In the genomic region with DNA sequence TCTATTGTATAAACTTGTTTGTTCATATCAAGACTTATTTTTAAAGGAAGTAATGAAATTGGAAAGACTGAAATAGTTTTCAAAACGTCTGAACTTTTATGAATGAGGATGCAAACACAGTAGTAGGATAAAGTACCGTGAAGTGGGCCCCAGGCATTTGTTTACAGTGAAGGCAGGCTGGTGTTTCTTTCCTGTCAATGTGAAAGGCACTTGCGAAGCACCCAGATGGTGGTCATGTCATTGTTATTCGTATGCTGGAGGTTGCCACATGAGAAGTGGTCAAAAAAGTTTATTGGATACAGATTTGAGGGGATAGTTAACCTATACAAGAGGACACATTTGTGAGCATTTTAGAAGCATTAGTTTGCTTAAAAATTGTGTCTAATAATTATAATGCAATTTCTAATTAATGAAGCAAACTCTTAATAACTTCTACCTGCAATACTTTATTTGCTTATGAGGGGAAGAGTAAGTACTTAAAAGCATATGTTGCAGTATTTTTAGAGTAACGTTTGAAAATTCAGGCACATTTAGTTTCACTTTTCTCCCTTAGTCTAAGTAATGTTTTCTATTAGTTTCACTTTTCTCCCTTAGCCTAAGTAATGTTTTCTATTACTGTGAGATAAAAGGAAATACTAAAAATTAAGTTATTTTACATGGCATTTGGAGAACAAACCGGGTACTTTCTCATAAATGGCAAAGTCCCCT, we compare ENCODE assay signal across 8 cellular contexts.
DNase-seq lines count a peak whose midpoint lies in the region; ATAC-seq, FAIRE-seq and TF ChIP-seq lines count a peak whose summit lies in the region.

No MANE protein-coding gene starts in this region.

- TF ChIP-seq POLR2A in GM12892 (IDR thresholded peaks at IDR 0.05; ENCODE audit: low read depth, low read length): no peak

- H3K4me3 ChIP-seq in AG04450 (ENCODE audit: low read depth, low read length): peak overlapping the region; percentile 23; the same call in 1 of the 2 replicates

- H3K9me3 Mint-ChIP-seq in activated naive CD8-positive, alpha-beta T cell treated with anti-CD3 and anti-CD28 coated beads, Interleukin-2, amount 10 ng/mL, durations not matched to agents 7 days and 5 days: peaks cover 2% of the 10 kb centered on the region
- no peaks in the 10 kb centered on the region for H3K9me3 Mint-ChIP-seq in mesothelial cell of epicardium

- H3K27me3 Mint-ChIP-seq in activated naive CD8-positive, alpha-beta T cell treated with anti-CD3 and anti-CD28 coated beads, Interleukin-2, amount 10 ng/mL, durations not matched to agents 7 days and 5 days: no peaks in the 10 kb centered on the region
- H3K27me3 Mint-ChIP-seq in mesothelial cell of epicardium (ENCODE audit: low read depth): no peaks in the 10 kb centered on the region

- POLR2A ChIA-PET in AG04450 (lab: Yijun Ruan, JAX): no interaction called here
- POLR2A ChIA-PET in activated naive CD8-positive, alpha-beta T cell treated with anti-CD3 and anti-CD28 coated beads, Interleukin-2, amount 10 ng/mL, durations not matched to agents 7 days and 5 days (lab: Charles Lee): interaction anchor here (0.8 kb wide), 1 partner anchor 11 kb away, joined by 4 read pairs; no protein-coding TSS in a partner anchor

- FAIRE-seq in GM12892 (lab: Jason Lieb, UNC): no peak

- H3K36me3 Mint-ChIP-seq in activated naive CD8-positive, alpha-beta T cell treated with anti-CD3 and anti-CD28 coated beads, Interleukin-2, amount 10 ng/mL, durations not matched to agents 7 days and 5 days: peaks cover 1% of the 10 kb centered on the region
- H3K36me3 Mint-ChIP-seq in mesothelial cell of epicardium: no peaks in the 10 kb centered on the region

- CTCF ChIA-PET in AG04450 (lab: Charles Lee): no interaction called here

- H3K27ac ChIP-seq in AG04450 (ENCODE audit: low read depth, low read length): peak overlapping the region; percentile 57

- no peak for DNase-seq in AG04450 (ENCODE audit: low read depth, low spot score)
- no peak for DNase-seq in activated naive CD8-positive, alpha-beta T cell treated with anti-CD3 and anti-CD28 coated beads, Interleukin-2, amount 10 ng/mL, durations not matched to agents 7 days and 5 days
- peak; percentile 28 for DNase-seq in medulla oblongata (ENCODE audit: extremely low spot score)
- DNase-seq in mesothelial cell of epicardium (ENCODE audit: low spot score in 2 of 2, unreplicated experiment in 2 of 2): no peak
- DNase-seq in GM12892 (ENCODE audit: insufficient read length): no peak
- DNase-seq in ureter (ENCODE audit: low spot score): no peak

- H3K9me3 ChIP-seq in AG04450 (ENCODE audit: control insufficient read depth, insufficient read depth, low read length): peaks cover 3% of the 10 kb centered on the region; the same call in 1 of the 2 replicates

- H3K27ac Mint-ChIP-seq in activated naive CD8-positive, alpha-beta T cell treated with anti-CD3 and anti-CD28 coated beads, Interleukin-2, amount 10 ng/mL, durations not matched to agents 7 days and 5 days: peak overlapping the region; percentile 94
- no peak overlapping the region for H3K27ac Mint-ChIP-seq in mesothelial cell of epicardium

- no peak for TF ChIP-seq CTCF in AG04450 (IDR thresholded peaks at IDR 0.05; ENCODE audit: low read depth, low read length)
- TF ChIP-seq CTCF in mesothelial cell of epicardium (IDR thresholded peaks at IDR 0.05; ENCODE audit: unreplicated experiment): no peak

- ATAC-seq in GM21723 (IDR thresholded peaks at IDR 0.05; ENCODE audit: unreplicated experiment) (peak; percentile 70), GM19397 (IDR thresholded peaks at IDR 0.05; ENCODE audit: unreplicated experiment) (no peak)
- ATAC-seq in activated naive CD8-positive, alpha-beta T cell treated with anti-CD3 and anti-CD28 coated beads, Interleukin-2, amount 10 ng/mL, durations not matched to agents 7 days and 5 days (ENCODE audit: low read depth): peak; percentile 41

- no peaks in the 10 kb centered on the region for H3K27me3 ChIP-seq in AG04450 (ENCODE audit: control insufficient read depth, insufficient read depth, low read length)

- peak overlapping the region; percentile 82 for H3K4me3 Mint-ChIP-seq in activated naive CD8-positive, alpha-beta T cell treated with anti-CD3 and anti-CD28 coated beads, Interleukin-2, amount 10 ng/mL, durations not matched to agents 7 days and 5 days
- no peak overlapping the region for H3K4me3 Mint-ChIP-seq in mesothelial cell of epicardium

- H3K4me1 Mint-ChIP-seq in activated naive CD8-positive, alpha-beta T cell treated with anti-CD3 and anti-CD28 coated beads, Interleukin-2, amount 10 ng/mL, durations not matched to agents 7 days and 5 days: peaks cover 18% of the 10 kb centered on the region
- peaks cover 23% of the 10 kb centered on the region for H3K4me1 Mint-ChIP-seq in mesothelial cell of epicardium
